26 cellular contexts compared by ENCODE assay signal in the genomic region with DNA sequence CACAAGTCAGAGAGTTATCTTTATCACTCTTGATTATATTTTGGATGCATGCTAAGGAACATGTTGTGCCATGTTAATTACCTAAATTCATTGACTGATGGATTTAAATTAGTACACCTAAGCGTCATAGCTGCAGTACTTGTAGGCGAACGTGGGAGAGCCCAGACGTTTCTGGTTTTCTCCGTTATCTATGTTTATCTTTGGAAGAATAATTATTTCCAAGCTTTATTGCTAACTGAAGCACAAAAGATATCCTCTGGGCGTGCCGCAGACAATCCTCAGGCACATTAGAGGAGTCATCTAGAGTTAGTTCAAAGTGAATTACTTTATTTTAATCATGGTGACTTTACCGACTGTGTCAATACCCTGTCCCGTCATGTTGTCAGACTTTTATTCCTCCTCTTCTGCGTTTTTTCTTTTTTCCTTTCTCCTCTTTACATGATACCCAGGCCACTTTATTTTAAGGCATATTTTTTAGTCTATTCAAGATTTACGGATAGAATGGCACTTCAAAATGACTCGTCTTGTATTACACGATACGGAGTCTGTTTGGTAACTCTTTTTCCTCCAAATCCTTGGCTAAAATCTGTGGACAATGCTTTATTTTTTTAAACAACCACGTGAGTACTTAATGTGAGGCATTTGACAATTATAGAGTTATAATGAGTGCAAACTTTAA.
DNase-seq lines count a peak whose midpoint lies in the region; ATAC-seq and TF ChIP-seq lines count a peak whose summit lies in the region.
"Had no signal": no experiment of that assay in that cellular context is flagged by ENCODE, and none has a peak within 500 bp of the region (broad histone marks: within the 10 kb centered on the region; RNA-seq: fewer than 3 reads in every experiment).

No MANE protein-coding gene starts in this region.

- TF ChIP-seq EP300 in gastroesophageal sphincter (IDR thresholded peaks at IDR 0.05) = no peak

- H3K4me3 Mint-ChIP-seq in type B pancreatic cell = peak overlapping the region; percentile 8
- H3K4me3 Mint-ChIP-seq: CD4-positive, alpha-beta memory T cell had no signal

- H3K9me3 ChIP-seq in gastroesophageal sphincter = no peaks in the 10 kb centered on the region
- H3K9me3 ChIP-seq: MG63, SK-N-SH had no signal

- no peak overlapping the region for H3K27ac Mint-ChIP-seq in type B pancreatic cell
- H3K27ac Mint-ChIP-seq: CD4-positive, alpha-beta memory T cell had no signal

- no peak overlapping the region for H3K4me3 ChIP-seq in gastroesophageal sphincter
- H3K4me3 ChIP-seq: GM12878, MG63 had no signal

- H3K4me1 ChIP-seq in gastroesophageal sphincter = no peaks in the 10 kb centered on the region

- peaks cover 23% of the 10 kb centered on the region for H3K27me3 Mint-ChIP-seq in type B pancreatic cell
- H3K27me3 Mint-ChIP-seq: CD4-positive, alpha-beta memory T cell had no signal

- TF ChIP-seq POLR2A in gastroesophageal sphincter (IDR thresholded peaks at IDR 0.05) = no peak

- H3K27ac ChIP-seq in gastroesophageal sphincter = no peak overlapping the region
- no peak overlapping the region for H3K27ac ChIP-seq in caudate nucleus (ENCODE audit: low read depth, low read length)

- H3K4me1 Mint-ChIP-seq in type B pancreatic cell (ENCODE audit: unreplicated experiment) = peaks cover 42% of the 10 kb centered on the region
- H3K4me1 Mint-ChIP-seq: CD4-positive, alpha-beta memory T cell had no signal

- peak; percentile 37 for ATAC-seq in gastroesophageal sphincter
- ATAC-seq: PC-3 had no signal

- peaks cover 2% of the 10 kb centered on the region for H3K9me3 Mint-ChIP-seq in type B pancreatic cell

- peak; percentile 60 for DNase-seq in M059J (ENCODE audit: low read depth)
- DNase-seq in NCI-H69 (lab: John Stamatoyannopoulos, UW) = peak; percentile 51
- DNase-seq in type B pancreatic cell (ENCODE audit: extremely low spot score, unreplicated experiment) = no peak
- no peak for DNase-seq in kidney glomerular epithelial cell (lab: John Stamatoyannopoulos, UW)
- no peak for DNase-seq in putamen (ENCODE audit: low spot score)
- DNase-seq in caudate nucleus (lab: John Stamatoyannopoulos, UW) = no peak
- DNase-seq: C1 segment of cervical spinal cord; CD4-positive, alpha-beta memory T cell; COR-L47; DMS79; EL; GDM1; HCEC 1CT; KBM-7; MG63; NCI-H1105 treated with DMSO at 0.1 percent for 48 hours; NCI-H1694; NCI-H2029 treated with DMSO at 0.1 percent for 48 hours; NCI-H226; NCI-H510A; NCI-H774; NK-92 treated with Interleukin-12 subunit alpha and Interleukin-12 subunit beta, amount 100 ng/mL, for 24 hours; PC-3; SK-N-SH had no signal

- H3K27me3 ChIP-seq in gastroesophageal sphincter = no peaks in the 10 kb centered on the region
- H3K27me3 ChIP-seq: MG63 had no signal

- no peak for TF ChIP-seq CTCF in gastroesophageal sphincter (IDR thresholded peaks at IDR 0.05)
- TF ChIP-seq CTCF in type B pancreatic cell (conservative IDR thresholded peaks at IDR 0.05) = no peak

- WGBS in gastroesophageal sphincter (ENCODE audit: low coverage in 1 of 2), 2 donors = 22 to 23% methylated on average over 14 to 15 of the region's 15 CpGs

- H3K36me3 ChIP-seq in gastroesophageal sphincter = no peaks in the 10 kb centered on the region
- H3K36me3 ChIP-seq: MG63 had no signal

- H3K36me3 Mint-ChIP-seq in type B pancreatic cell = no peaks in the 10 kb centered on the region
- H3K36me3 Mint-ChIP-seq: CD4-positive, alpha-beta memory T cell had no signal

Comparison
In these comparisons a context has a peak if more than half of its experiments do, and no peak if none do; other contexts are left out.
1. DNase-seq: peak in M059J (single experiment) and NCI-H69 (single experiment); none in type B pancreatic cell (single experiment), kidney glomerular epithelial cell (single experiment), putamen (single experiment) and caudate nucleus (0 of 61).